ENCODE assay signal across 25 cellular contexts in the genomic region with DNA sequence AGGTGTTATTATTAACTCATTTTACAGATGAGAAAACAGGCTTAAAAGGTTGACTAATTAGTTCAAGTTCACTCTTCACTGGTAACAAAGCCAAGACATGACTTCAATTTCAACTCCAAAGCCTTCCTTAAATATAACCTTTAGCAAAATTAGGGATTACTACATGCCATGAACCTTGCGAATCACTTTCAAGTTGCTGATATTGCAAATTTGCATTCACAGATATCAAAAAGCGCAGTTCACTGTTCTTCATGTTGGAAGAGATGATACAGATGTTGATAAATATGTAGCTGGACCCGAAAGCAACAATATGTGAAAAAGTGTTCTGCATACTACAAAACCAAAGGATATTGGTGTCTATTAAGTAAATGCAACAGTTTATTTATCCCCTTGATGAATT.
DNase-seq lines count a peak whose midpoint lies in the region; ATAC-seq, FAIRE-seq and TF ChIP-seq lines count a peak whose summit lies in the region.
"Had no signal": no experiment of that assay in that cellular context is flagged by ENCODE, and none has a peak within 500 bp of the region (broad histone marks: within the 10 kb centered on the region; RNA-seq: fewer than 3 reads in every experiment).

No MANE protein-coding gene starts in this region.

- no peaks in the 10 kb centered on the region for H3K9me3 Mint-ChIP-seq in chondrocyte (ENCODE audit: low read depth)

- 19% methylated on average over 3 of the region's 3 CpGs for WGBS in HepG2 (ENCODE audit: low lambda C conversion rate)
- WGBS in right lobe of liver (ENCODE audit: insufficient coverage, low coverage, low lambda C conversion rate, missing lambda C conversion rate): 45% methylated on average over 3 of the region's 3 CpGs

- H3K9me3 ChIP-seq in HepG2 (ENCODE audit: low read length) (no peaks in the 10 kb centered on the region), right lobe of liver (no peaks in the 10 kb centered on the region)
- H3K9me3 ChIP-seq: BE2C, BLaER1 had no signal

- POLR2A ChIA-PET in HepG2 (lab: Yijun Ruan, JAX): no interaction called here

- DNase-seq in HepG2 (ENCODE audit: low spot score): no peak
- DNase-seq in right lobe of liver: no peak
- peak; percentile 1 for DNase-seq in astrocyte of the spinal cord (ENCODE audit: low read depth, low spot score)
- no peak for DNase-seq in chondrocyte (ENCODE audit: low spot score)
- DNase-seq: ACHN; BE2C; C1 segment of cervical spinal cord; CD4-positive, alpha-beta memory T cell; CD4-positive, CD25-positive, alpha-beta regulatory T cell; CD8-positive, alpha-beta memory T cell; COR-L47; DMS 273 treated with DMSO at 0.1 percent for 48 hours; DMS153; DMS53; DMS79; DND-41; GDM1 had no signal

- in situ Hi-C loops in HepG2 (cut with HindIII; ENCODE audit: extremely low pct_ligation_motif_present, low pct_unique_long_range_greater_than_20kb): no loop called here
- in situ Hi-C loops in astrocyte of the spinal cord (cut with HindIII; ENCODE audit: low sequenced_read_pairs): no loop called here

- ATAC-seq in HepG2: no peak
- no peak for ATAC-seq in right lobe of liver
- ATAC-seq in HG03571 (IDR thresholded peaks at IDR 0.05; ENCODE audit: unreplicated experiment): no peak
- ATAC-seq in GM21717 (IDR thresholded peaks at IDR 0.05; ENCODE audit: unreplicated experiment): no peak
- ATAC-seq: GM12878 had no signal

- BruUV-seq in HepG2 (replicated peaks; lab: Mats Ljungman, UMichigan): no TSS peak

- H3K4me2 ChIP-seq in HepG2 (ENCODE audit: low read depth, low read length): no peak overlapping the region
- H3K4me2 ChIP-seq: BLaER1 had no signal

- no peak overlapping the region for H3K27ac ChIP-seq in HepG2 (ENCODE audit: extremely low read length, insufficient read depth, low read length)
- H3K27ac ChIP-seq in right lobe of liver: no peak overlapping the region
- H3K27ac ChIP-seq: 22Rv1, BLaER1 had no signal

- TF ChIP-seq EP300 in HepG2 (IDR thresholded peaks at IDR 0.05; ENCODE audit: low read depth in 2 of 2, low read length in 2 of 2) (no peak), HepG2 (CRISPR knock-in tag; IDR thresholded peaks at IDR 0.05; ENCODE audit: borderline replicate concordance) (no peak)

- H3K4me1 ChIP-seq in HepG2 (ENCODE audit: insufficient read depth, low read length) (no peaks in the 10 kb centered on the region), right lobe of liver (no peaks in the 10 kb centered on the region)
- H3K4me1 ChIP-seq: BE2C had no signal

- H4K20me1 ChIP-seq in HepG2 (ENCODE audit: insufficient read depth, low read length): no peaks in the 10 kb centered on the region
- H4K20me1 ChIP-seq: BLaER1 had no signal

- H3K79me2 ChIP-seq in HepG2 (ENCODE audit: insufficient read depth, low read length): no peaks in the 10 kb centered on the region

- H3K4me3 ChIP-seq in HepG2 (replicated peaks in 1 of 3; ENCODE audit: insufficient read depth in 1 of 3, low read depth in 2 of 3, low read length in 3 of 3): no peak overlapping the region
- no peak overlapping the region for H3K4me3 ChIP-seq in right lobe of liver
- no peak overlapping the region for H3K4me3 ChIP-seq in astrocyte of the spinal cord (ENCODE audit: low read depth, low read length)
- H3K4me3 ChIP-seq: BLaER1, GM12878 had no signal

- TF ChIP-seq CTCF in HepG2 (CRISPR knock-in tag; IDR thresholded peaks at IDR 0.05): no peak
- TF ChIP-seq CTCF in right lobe of liver (IDR thresholded peaks at IDR 0.05): no peak
- no peak for TF ChIP-seq CTCF in astrocyte of the spinal cord (IDR thresholded peaks at IDR 0.05; ENCODE audit: low read depth, low read length)
- no peak for TF ChIP-seq CTCF in chondrocyte (IDR thresholded peaks at IDR 0.05)

- TF ChIP-seq RAD21 in HepG2 (CRISPR knock-in tag; IDR thresholded peaks at IDR 0.05): no peak

- intact Hi-C loops in HepG2 (cut with micrococcal nuclease; ENCODE audit: unreplicated experiment): no loop called here
- intact Hi-C loops in right lobe of liver (cut with DNase I): no loop called here

- H3K36me3 Mint-ChIP-seq in chondrocyte (ENCODE audit: low read depth): no peaks in the 10 kb centered on the region
- H3K36me3 Mint-ChIP-seq: CD14-positive monocyte; CD4-positive, alpha-beta memory T cell; CD4-positive, CD25-positive, alpha-beta regulatory T cell; CD8-positive, alpha-beta memory T cell had no signal

- H3K36me3 ChIP-seq in HepG2 (replicated peaks in 1 of 2; ENCODE audit: control insufficient read depth in 1 of 2, insufficient read depth in 2 of 2, low read length in 2 of 2) (no peaks in the 10 kb centered on the region), right lobe of liver (no peaks in the 10 kb centered on the region)
- H3K36me3 ChIP-seq: BE2C, BLaER1 had no signal

- peak overlapping the region; percentile 49 for H3K27ac Mint-ChIP-seq in chondrocyte (ENCODE audit: unreplicated experiment)
- H3K27ac Mint-ChIP-seq: CD14-positive monocyte; CD4-positive, alpha-beta memory T cell; CD4-positive, CD25-positive, alpha-beta regulatory T cell; CD8-positive, alpha-beta memory T cell had no signal

- TF ChIP-seq POLR2A in HepG2 (IDR thresholded peaks at IDR 0.05; ENCODE audit: insufficient read depth in 1 of 2, low read depth in 2 of 2, low read length in 2 of 2) (no peak), right lobe of liver (IDR thresholded peaks at IDR 0.05) (no peak)

- FAIRE-seq in HepG2 (lab: Jason Lieb, UNC): no peak
- FAIRE-seq: GM12878, GM12892, GM18507 had no signal

- H3K27me3 ChIP-seq in HepG2 (ENCODE audit: control insufficient read depth in 1 of 2, insufficient read depth in 2 of 2, low read length in 2 of 2) (no peaks in the 10 kb centered on the region), right lobe of liver (no peaks in the 10 kb centered on the region)
- H3K27me3 ChIP-seq: BE2C, BLaER1 had no signal

- CTCF ChIA-PET in HepG2 (lab: Yijun Ruan, JAX; ENCODE audit: low intra/inter-chr PET ratio, low total read pairs): no interaction called here

- H3K4me3 Mint-ChIP-seq in chondrocyte (ENCODE audit: unreplicated experiment): no peak overlapping the region
- H3K4me3 Mint-ChIP-seq: CD14-positive monocyte; CD4-positive, alpha-beta memory T cell; CD4-positive, CD25-positive, alpha-beta regulatory T cell; CD8-positive, alpha-beta memory T cell had no signal

- no peak overlapping the region for H3K9ac ChIP-seq in HepG2 (ENCODE audit: insufficient read depth, low read depth, low read length)
- H3K9ac ChIP-seq: BLaER1 had no signal

- H3K27me3 Mint-ChIP-seq in chondrocyte (ENCODE audit: low read depth): peaks cover 3% of the 10 kb centered on the region
- H3K27me3 Mint-ChIP-seq: CD4-positive, CD25-positive, alpha-beta regulatory T cell had no signal

- H2AFZ ChIP-seq in HepG2 (ENCODE audit: low read length): no peak overlapping the region

- H3K4me1 Mint-ChIP-seq in chondrocyte (ENCODE audit: low read depth): peaks cover 42% of the 10 kb centered on the region
- H3K4me1 Mint-ChIP-seq: CD4-positive, alpha-beta memory T cell; CD4-positive, CD25-positive, alpha-beta regulatory T cell; CD8-positive, alpha-beta memory T cell had no signal

TF ChIP-seq in HepG2, 621 proteins besides CTCF, POLR2A, EP300 and RAD21:
- TF ChIP-seq SMAD3 (CRISPR knock-in tag; IDR thresholded peaks at IDR 0.05): no peak
- peak; percentile 77 to 87 for TF ChIP-seq MAFK (conservative IDR thresholded peaks at IDR 0.05 in 1 of 2, IDR thresholded peaks at IDR 0.05 in 1 of 2; ENCODE audit: low read length in 2 of 2)
- peak; percentile 79 for TF ChIP-seq MAFF (IDR thresholded peaks at IDR 0.05; ENCODE audit: low read depth, low read length)
